Comparison of ENCODE assay signal across 1 cellular context in the genomic region with DNA sequence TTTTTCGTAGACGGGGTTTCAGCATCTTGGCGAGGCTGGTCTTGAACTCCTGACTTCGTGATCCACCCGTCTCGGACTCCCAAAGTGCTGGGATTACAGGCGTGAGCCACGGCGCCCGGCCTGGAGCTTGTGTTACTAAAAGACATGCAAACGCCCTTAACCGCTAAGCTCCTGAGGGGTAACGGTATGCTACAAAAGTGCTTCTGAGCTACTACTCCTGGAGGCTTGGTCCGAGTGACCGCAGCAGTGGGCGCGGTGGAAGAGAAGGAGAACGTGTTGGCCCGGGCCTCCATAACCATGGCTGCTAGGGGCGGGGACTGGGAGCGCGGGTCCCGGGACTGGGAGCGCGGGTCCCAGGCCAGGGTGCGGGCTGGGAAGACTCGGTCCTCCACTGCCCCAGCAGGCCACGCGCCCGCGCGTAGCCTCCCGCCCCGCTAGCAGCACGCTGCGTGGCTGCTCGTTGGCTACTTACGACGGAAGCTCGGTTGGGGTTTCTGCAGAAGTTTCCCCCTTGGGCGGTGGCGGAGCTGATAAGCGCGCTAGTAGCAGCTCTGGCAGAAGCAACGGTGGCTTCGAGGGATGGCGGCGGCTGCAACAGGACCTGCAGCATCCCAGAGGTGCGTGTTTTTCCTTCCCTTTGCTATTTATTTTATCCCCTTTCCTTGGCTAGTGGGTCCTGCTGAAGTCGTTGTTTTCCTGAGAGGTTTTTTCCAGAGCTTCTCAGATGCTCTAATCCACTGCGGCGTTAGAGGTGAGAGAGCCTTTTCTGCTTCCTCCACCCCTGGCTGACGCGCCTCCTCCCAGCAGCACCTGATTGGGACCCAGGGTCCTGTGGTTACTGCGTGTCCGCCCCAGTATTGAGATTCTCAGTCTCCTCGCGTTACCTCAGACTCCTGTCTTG.
TF ChIP-seq lines count a peak whose summit lies in the region.

No MANE protein-coding gene starts in this region.

TF ChIP-seq in K562, 482 proteins besides CTCF, POLR2A, EP300 and RAD21 (continued from another document and continues in another):
- TF ChIP-seq, protein P1, sequence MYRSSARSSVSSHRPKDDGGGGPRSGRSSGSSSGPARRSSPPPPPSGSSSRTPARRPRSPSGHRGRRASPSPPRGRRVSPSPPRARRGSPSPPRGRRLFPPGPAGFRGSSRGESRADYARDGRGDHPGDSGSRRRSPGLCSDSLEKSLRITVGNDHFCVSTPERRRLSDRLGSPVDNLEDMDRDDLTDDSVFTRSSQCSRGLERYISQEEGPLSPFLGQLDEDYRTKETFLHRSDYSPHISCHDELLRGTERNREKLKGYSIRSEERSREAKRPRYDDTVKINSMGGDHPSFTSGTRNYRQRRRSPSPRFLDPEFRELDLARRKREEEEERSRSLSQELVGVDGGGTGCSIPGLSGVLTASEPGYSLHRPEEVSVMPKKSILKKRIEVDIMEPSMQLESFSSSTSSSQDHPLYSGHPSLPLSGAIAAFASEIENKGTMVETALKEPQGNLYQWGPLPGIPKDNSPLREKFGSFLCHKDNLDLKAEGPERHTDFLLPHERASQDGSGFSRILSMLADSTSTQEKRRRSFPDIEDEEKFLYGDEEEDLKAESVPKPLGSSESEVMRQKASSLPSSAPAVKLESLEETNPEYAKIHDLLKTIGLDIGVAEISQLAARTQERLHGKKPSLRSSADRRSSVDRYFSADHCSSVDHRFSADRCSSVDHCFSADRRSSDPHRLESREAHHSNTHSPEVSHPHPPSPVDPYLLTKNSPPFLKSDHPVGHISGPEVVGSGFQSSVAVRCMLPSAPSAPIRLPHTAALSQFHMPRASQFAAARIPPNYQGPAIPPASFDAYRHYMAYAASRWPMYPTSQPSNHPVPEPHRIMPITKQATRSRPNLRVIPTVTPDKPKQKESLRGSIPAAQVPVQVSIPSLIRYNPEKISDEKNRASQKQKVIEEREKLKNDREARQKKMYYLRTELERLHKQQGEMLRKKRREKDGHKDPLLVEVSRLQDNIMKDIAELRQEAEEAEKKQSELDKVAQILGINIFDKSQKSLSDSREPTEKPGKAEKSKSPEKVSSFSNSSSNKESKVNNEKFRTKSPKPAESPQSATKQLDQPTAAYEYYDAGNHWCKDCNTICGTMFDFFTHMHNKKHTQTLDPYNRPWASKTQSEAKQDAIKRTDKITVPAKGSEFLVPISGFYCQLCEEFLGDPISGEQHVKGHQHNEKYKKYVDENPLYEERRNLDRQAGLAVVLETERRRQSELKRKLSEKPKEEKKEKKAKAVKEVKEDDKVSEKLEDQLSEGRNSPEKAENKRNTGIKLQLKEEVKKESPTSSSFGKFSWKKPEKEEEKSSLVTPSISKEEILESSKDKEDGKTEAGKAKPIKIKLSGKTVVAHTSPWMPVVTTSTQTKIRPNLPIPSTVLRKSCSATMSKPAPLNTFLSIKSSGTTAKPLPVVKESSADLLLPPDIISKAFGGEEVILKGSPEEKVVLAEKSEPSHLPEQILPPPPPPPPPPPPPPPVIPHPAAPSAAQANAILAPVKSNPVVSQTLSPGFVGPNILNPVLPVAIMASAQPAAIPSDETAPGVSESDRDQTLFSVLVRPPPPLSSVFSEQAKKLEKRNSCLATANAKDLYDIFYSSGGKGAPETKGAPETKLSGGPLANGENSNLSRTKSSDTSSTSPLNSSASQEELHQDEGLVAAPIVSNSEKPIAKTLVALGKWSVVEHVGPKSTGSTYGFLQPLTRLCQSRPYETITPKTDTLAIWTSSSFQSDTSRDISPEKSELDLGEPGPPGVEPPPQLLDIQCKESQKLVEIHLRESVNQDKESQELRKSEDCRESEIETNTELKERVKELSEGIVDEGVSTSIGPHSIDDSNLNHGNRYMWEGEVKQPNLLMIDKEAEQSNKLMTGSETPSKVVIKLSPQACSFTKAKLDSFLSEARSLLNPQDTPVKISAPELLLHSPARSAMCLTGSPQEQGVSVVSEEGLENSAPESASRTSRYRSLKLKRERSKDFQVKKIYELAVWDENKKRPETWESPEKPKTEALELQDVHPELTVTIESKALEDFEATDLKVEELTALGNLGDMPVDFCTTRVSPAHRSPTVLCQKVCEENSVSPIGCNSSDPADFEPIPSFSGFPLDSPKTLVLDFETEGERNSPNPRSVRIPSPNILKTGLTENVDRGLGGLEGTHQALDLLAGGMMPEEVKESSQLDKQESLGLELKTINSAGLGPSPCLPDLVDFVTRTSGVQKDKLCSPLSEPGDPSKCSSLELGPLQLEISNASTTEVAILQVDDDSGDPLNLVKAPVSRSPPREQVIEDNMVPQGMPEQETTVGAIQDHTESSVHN (IDR thresholded peaks at IDR 0.05; ENCODE audit: borderline replicate concordance in 1 of 2, low read depth in 1 of 2) = peak in 1 of 2 experiments; percentile 49; a peak in 1 of 4 replicates
- TF ChIP-seq POU5F1 (IDR thresholded peaks at IDR 0.05; ENCODE audit: borderline replicate concordance, low read depth, low read length, partially characterized antibody) (no peak), VEZF1 (CRISPR knock-in tag; IDR thresholded peaks at IDR 0.05) (peak; percentile 62; the same call in 1 of the 2 replicates), TCF3 (CRISPR knock-in tag; IDR thresholded peaks at IDR 0.05) (peak; percentile 25; the same call in 1 of the 2 replicates), KLF1 (tag; IDR thresholded peaks at IDR 0.05) (peak; percentile 88; the same call in 1 of the 2 replicates), SP2 (IDR thresholded peaks at IDR 0.05; ENCODE audit: extremely low read depth, low read depth, low read length, poor library complexity, severe bottlenecking) (peak; percentile 63), TAL1 (IDR thresholded peaks at IDR 0.05) (no peak), DPF2 (IDR thresholded peaks at IDR 0.05) (no peak), ID3 (CRISPR knock-in tag; IDR thresholded peaks at IDR 0.05) (no peak), ID3 (tag; IDR thresholded peaks at IDR 0.05) (0 out of 2 replicates have a peak, but pooled peaks have one; percentile 39), ZNF57 (CRISPR knock-in tag; IDR thresholded peaks at IDR 0.05) (no peak), KAT7 (CRISPR knock-in tag; IDR thresholded peaks at IDR 0.05; ENCODE audit: borderline replicate concordance) (no peak), CXXC5 (CRISPR knock-in tag; IDR thresholded peaks at IDR 0.05) (peak; percentile 98), FOXA3 (CRISPR knock-in tag; conservative IDR thresholded peaks at IDR 0.05 in 1 of 2, IDR thresholded peaks at IDR 0.05 in 1 of 2) (peak in 1 of 2 experiments; percentile 58; a peak in 2 of 4 replicates), RBM39 (optimal IDR thresholded peaks at IDR 0.05; ENCODE audit: low read depth, low read length) (no peak), SNAPC5 (CRISPR knock-in tag; IDR thresholded peaks at IDR 0.05) (no peak), ATF4 (CRISPR knock-in tag; IDR thresholded peaks at IDR 0.05) (no peak), ZNF143 (CRISPR knock-in tag; IDR thresholded peaks at IDR 0.05) (peak; percentile 71), ZNF217 (CRISPR knock-in tag; IDR thresholded peaks at IDR 0.05) (no peak), FUS (optimal IDR thresholded peaks at IDR 0.05; ENCODE audit: low read depth, low read length) (no peak), PHB2 (IDR thresholded peaks at IDR 0.05; ENCODE audit: low read depth) (no peak), DNMT1 (IDR thresholded peaks at IDR 0.05) (no peak), ZNF41 (CRISPR knock-in tag; conservative IDR thresholded peaks at IDR 0.05) (no peak), DEAF1 (CRISPR knock-in tag; IDR thresholded peaks at IDR 0.05) (no peak), SIX5 (IDR thresholded peaks at IDR 0.05; ENCODE audit: borderline replicate concordance in 1 of 2, insufficient read depth in 1 of 2, low read depth in 1 of 2, low read length in 2 of 2) (no peak), ZNF133 (CRISPR knock-in tag; IDR thresholded peaks at IDR 0.05) (no peak), NRF1 (conservative IDR thresholded peaks at IDR 0.05 in 1 of 2, IDR thresholded peaks at IDR 0.05 in 1 of 2) (peak; percentile 78 to 83), SMAD3 (CRISPR knock-in tag; conservative IDR thresholded peaks at IDR 0.05) (no peak), ZNF79 (CRISPR knock-in tag; IDR thresholded peaks at IDR 0.05; ENCODE audit: low read depth) (no peak), FOXM1 (IDR thresholded peaks at IDR 0.05; ENCODE audit: low read depth) (no peak), FOXM1 (CRISPR knock-in tag; IDR thresholded peaks at IDR 0.05; ENCODE audit: low read depth) (no peak), ZNF311 (CRISPR knock-in tag; IDR thresholded peaks at IDR 0.05) (no peak), CHCHD3 (CRISPR knock-in tag; IDR thresholded peaks at IDR 0.05) (no peak), U2AF2 (optimal IDR thresholded peaks at IDR 0.05; ENCODE audit: low read depth, low read length) (no peak), XRCC5 (IDR thresholded peaks at IDR 0.05; ENCODE audit: low read depth, low read length) (no peak), BMI1 (IDR thresholded peaks at IDR 0.05; ENCODE audit: low read length) (no peak), BRD4 (IDR thresholded peaks at IDR 0.05) (peak; percentile 10; the same call in 1 of the 2 replicates)
- TF ChIP-seq, protein P2, sequence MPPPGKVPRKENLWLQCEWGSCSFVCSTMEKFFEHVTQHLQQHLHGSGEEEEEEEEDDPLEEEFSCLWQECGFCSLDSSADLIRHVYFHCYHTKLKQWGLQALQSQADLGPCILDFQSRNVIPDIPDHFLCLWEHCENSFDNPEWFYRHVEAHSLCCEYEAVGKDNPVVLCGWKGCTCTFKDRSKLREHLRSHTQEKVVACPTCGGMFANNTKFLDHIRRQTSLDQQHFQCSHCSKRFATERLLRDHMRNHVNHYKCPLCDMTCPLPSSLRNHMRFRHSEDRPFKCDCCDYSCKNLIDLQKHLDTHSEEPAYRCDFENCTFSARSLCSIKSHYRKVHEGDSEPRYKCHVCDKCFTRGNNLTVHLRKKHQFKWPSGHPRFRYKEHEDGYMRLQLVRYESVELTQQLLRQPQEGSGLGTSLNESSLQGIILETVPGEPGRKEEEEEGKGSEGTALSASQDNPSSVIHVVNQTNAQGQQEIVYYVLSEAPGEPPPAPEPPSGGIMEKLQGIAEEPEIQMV (tag; conservative IDR thresholded peaks at IDR 0.05; ENCODE audit: low read depth) = 0 out of 2 replicates have a peak, but pooled peaks have one; percentile 22
- TF ChIP-seq, protein P3, sequence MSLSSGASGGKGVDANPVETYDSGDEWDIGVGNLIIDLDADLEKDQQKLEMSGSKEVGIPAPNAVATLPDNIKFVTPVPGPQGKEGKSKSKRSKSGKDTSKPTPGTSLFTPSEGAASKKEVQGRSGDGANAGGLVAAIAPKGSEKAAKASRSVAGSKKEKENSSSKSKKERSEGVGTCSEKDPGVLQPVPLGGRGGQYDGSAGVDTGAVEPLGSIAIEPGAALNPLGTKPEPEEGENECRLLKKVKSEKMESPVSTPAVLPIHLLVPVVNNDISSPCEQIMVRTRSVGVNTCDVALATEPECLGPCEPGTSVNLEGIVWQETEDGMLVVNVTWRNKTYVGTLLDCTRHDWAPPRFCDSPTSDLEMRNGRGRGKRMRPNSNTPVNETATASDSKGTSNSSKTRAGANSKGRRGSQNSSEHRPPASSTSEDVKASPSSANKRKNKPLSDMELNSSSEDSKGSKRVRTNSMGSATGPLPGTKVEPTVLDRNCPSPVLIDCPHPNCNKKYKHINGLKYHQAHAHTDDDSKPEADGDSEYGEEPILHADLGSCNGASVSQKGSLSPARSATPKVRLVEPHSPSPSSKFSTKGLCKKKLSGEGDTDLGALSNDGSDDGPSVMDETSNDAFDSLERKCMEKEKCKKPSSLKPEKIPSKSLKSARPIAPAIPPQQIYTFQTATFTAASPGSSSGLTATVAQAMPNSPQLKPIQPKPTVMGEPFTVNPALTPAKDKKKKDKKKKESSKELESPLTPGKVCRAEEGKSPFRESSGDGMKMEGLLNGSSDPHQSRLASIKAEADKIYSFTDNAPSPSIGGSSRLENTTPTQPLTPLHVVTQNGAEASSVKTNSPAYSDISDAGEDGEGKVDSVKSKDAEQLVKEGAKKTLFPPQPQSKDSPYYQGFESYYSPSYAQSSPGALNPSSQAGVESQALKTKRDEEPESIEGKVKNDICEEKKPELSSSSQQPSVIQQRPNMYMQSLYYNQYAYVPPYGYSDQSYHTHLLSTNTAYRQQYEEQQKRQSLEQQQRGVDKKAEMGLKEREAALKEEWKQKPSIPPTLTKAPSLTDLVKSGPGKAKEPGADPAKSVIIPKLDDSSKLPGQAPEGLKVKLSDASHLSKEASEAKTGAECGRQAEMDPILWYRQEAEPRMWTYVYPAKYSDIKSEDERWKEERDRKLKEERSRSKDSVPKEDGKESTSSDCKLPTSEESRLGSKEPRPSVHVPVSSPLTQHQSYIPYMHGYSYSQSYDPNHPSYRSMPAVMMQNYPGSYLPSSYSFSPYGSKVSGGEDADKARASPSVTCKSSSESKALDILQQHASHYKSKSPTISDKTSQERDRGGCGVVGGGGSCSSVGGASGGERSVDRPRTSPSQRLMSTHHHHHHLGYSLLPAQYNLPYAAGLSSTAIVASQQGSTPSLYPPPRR (CRISPR knock-in tag; IDR thresholded peaks at IDR 0.05; ENCODE audit: borderline replicate concordance) = 0 out of 2 replicates have a peak, but pooled peaks have one; percentile 18
